ENCODE assay signal across 22 cellular contexts in the genomic region with DNA sequence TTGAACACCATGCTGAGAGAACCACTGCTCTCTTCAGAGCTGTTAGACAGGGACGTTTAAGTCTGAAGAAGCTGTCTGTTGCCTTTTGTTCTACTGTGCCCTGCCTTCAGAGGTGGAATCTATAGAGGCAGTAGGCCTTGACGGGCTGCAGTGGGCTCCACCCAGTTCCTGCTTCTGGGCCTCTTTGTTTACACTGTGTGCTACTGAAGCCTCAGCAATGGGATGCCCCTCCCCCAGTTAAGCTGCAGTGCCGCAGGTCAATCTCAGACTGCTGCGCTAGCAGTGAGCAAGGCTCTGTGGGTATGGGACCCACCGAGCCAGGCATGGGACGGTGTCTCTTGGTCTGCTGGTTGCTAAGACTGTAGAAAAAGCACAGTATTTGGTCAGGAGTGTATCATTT.
"Had no signal": no experiment of that assay in that cellular context is flagged by ENCODE, and none has a peak within 500 bp of the region (broad histone marks: within the 10 kb centered on the region; RNA-seq: fewer than 3 reads in every experiment).

No MANE protein-coding gene starts in this region.

- H3K4me3 ChIP-seq: body of pancreas, esophagus squamous epithelium, heart right ventricle, prostate gland, right atrium auricular region, stomach, vagina had no signal

- H3K27me3 ChIP-seq: body of pancreas, esophagus squamous epithelium, heart right ventricle, right atrium auricular region, stomach, vagina had no signal

- H3K27ac ChIP-seq: body of pancreas, esophagus squamous epithelium, heart right ventricle, prostate gland, right atrium auricular region, stomach, vagina had no signal

- DNase-seq: activated CD4-positive, alpha-beta T cell treated with anti-CD3 and anti-CD28 coated beads, Interleukin-2, amount 10 ng/mL, durations not matched to agents 24 days and 14 days; activated CD4-positive, CD25-positive, alpha-beta regulatory T cell; activated CD8-positive, alpha-beta T cell treated with anti-CD3 and anti-CD28 coated beads for 36 hours; activated naive CD4-positive, alpha-beta T cell; activated naive CD8-positive, alpha-beta T cell treated with anti-CD3 and anti-CD28 coated beads, Interleukin-2, amount 10 ng/mL, durations not matched to agents 7 days and 5 days; activated T-cell treated with anti-CD3 and anti-CD28 coated beads, Interleukin-2, amount 50 U/mL, for 1 hour; amygdala; body of pancreas; dermis blood vessel endothelial cell; effector memory CD4-positive, alpha-beta T cell; esophagus squamous epithelium; heart right ventricle; mesenchymal stem cell; natural killer cell; nucleus accumbens; stimulated activated CD4-positive, alpha-beta T cell treated with anti-CD3 and anti-CD28 coated beads, Interleukin-15, amount 100 ng/mL, for 24 hours; stimulated activated CD4-positive, alpha-beta T cell treated with anti-CD3 and anti-CD28 coated beads, Interleukin-2, amount 100 ng/mL, for 48 hours; stomach; trophoblast cell had no signal

- H3K36me3 ChIP-seq: esophagus squamous epithelium, heart right ventricle, prostate gland, right atrium auricular region, stomach, vagina had no signal

- H3K4me1 ChIP-seq: body of pancreas, esophagus squamous epithelium, heart right ventricle, prostate gland, right atrium auricular region, stomach, vagina had no signal

- H3K9me3 ChIP-seq: body of pancreas, prostate gland, right atrium auricular region, vagina had no signal
